In the genomic region with DNA sequence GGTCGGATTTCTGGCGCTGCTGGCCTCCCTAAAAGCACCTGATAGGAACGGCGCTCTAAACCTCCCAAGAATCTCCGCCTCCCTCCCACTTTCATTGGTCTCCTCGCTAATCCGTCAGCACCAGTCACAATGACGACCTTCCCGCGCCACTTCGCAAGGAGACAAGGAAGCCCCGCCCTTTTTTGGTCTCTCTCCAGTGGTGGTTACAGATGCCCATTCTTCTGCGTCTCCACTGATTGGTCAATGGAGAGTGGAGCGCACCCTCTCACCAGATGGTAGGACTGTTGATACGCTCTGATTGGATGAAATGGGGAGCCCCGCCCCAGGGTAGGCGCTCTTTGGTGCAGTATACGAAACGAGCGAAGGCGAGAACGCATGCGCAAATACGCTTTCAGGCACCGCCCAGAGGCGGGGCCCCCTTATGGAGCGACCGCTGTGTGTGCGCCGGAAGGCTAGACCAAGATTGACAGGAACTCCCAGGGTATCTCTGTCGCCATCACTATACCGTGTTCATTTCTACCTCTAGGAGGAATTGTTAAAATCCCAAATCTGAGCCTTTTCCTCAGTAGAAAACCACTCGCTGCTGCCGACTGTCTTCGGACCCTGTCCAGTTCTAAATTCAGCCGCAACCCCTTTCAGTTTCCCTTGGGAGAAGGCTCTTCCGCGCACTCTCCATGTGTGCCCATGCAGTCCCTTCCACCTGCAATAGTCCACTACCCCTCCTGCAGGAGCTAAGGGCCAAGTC, we compare ENCODE assay signal across 8 cellular contexts. TPM values are rescaled to one million over a fixed set of nuclear protein-coding genes. Genes with fewer than 3 reads are reported as not detected.
DNase-seq lines count a peak whose midpoint lies in the region; ATAC-seq and TF ChIP-seq lines count a peak whose summit lies in the region.

No MANE protein-coding gene starts in this region.

- peak overlapping the region; percentile 99 for H3K27ac ChIP-seq in angular gyrus (ENCODE audit: low read depth, low read length)

- peak overlapping the region; percentile 97 for H3K4me3 Mint-ChIP-seq in T-helper 17 cell
- H3K4me3 Mint-ChIP-seq in progenitor cell of endocrine pancreas (ENCODE audit: low read depth) = peak overlapping the region; percentile 92

- H3K9me3 ChIP-seq in T-helper 17 cell (ENCODE audit: control insufficient read depth, low read length, poor library complexity, severe bottlenecking) = no peaks in the 10 kb centered on the region

- H3K4me1 Mint-ChIP-seq in T-helper 17 cell = peaks cover 42% of the 10 kb centered on the region
- peaks cover 29% of the 10 kb centered on the region for H3K4me1 Mint-ChIP-seq in progenitor cell of endocrine pancreas (ENCODE audit: low read depth)

- peaks cover 5% of the 10 kb centered on the region for H3K36me3 Mint-ChIP-seq in T-helper 17 cell (ENCODE audit: low read depth)
- peaks cover 13% of the 10 kb centered on the region for H3K36me3 Mint-ChIP-seq in progenitor cell of endocrine pancreas (ENCODE audit: insufficient read depth)

- TF ChIP-seq CTCF in progenitor cell of endocrine pancreas (IDR thresholded peaks at IDR 0.05; ENCODE audit: unreplicated experiment) = no peak

- intact Hi-C loops in left ventricle myocardium superior (cut with micrococcal nuclease) = no loop called here

- H3K27ac Mint-ChIP-seq in T-helper 17 cell (peak overlapping the region; percentile 98), progenitor cell of endocrine pancreas (peak overlapping the region; percentile 99)

- no peaks in the 10 kb centered on the region for H3K27me3 Mint-ChIP-seq in T-helper 17 cell
- no peaks in the 10 kb centered on the region for H3K27me3 Mint-ChIP-seq in progenitor cell of endocrine pancreas

- DNase-seq in NCI-H1694 treated with DMSO at 0.1 percent for 48 hours (lab: John Stamatoyannopoulos, UW) = peak; percentile 100
- DNase-seq in T-helper 17 cell = peak; percentile 94 to 99 (median 95)
- DNase-seq in left ventricle myocardium superior = peak; percentile 99
- peak; percentile 96 for DNase-seq in progenitor cell of endocrine pancreas (ENCODE audit: low spot score, unreplicated experiment)
- peak; percentile 100 for DNase-seq in ureter (ENCODE audit: low spot score)

- H3K9me3 Mint-ChIP-seq in progenitor cell of endocrine pancreas (ENCODE audit: low read depth) = no peaks in the 10 kb centered on the region

- peak; percentile 63 for ATAC-seq in GM18499 (IDR thresholded peaks at IDR 0.05; ENCODE audit: insufficient read depth, unreplicated experiment)
- peak; percentile 69 for ATAC-seq in HG02938 (IDR thresholded peaks at IDR 0.05; ENCODE audit: unreplicated experiment)
- ATAC-seq in T-helper 17 cell = peak; percentile 79
- peak; percentile 84 for ATAC-seq in left ventricle myocardium superior

RNA-seq across cellular contexts. Expression of gene HNRNPL, which starts 0.6 kb away (rescaled TPM):
- 100 to 1,000 TPM; 477 to 480 TPM for total RNA-seq in T-helper 17 cell
- 171 TPM for total RNA-seq in left ventricle myocardium superior
- total RNA-seq in progenitor cell of endocrine pancreas = 444 and 461 TPM in 2 replicates
- total RNA-seq in ureter = 295 TPM

RNA-seq across cellular contexts. Expression of gene ECH1, which starts 18.8 kb away (rescaled TPM):
- total RNA-seq in T-helper 17 cell (10 to 100 TPM; 75.5 to 95.8 TPM), left ventricle myocardium superior (1,171 TPM), progenitor cell of endocrine pancreas (86.9 and 93.5 TPM in 2 replicates), ureter (175 TPM)

RNA-seq across cellular contexts. Expression of gene RINL, which starts 27.7 kb away (rescaled TPM):
- total RNA-seq in T-helper 17 cell = 10 to 100 TPM; 46.0 to 50.6 TPM
- 4.5 TPM for total RNA-seq in left ventricle myocardium superior
- 2.6 and 3.0 TPM in 2 replicates for total RNA-seq in progenitor cell of endocrine pancreas
- 14.1 TPM for total RNA-seq in ureter

RNA-seq across cellular contexts. Expression of gene LGALS4, which starts 37.7 kb away (rescaled TPM):
- total RNA-seq in T-helper 17 cell (1 to 10 TPM; 1.7 to 2.4 TPM), left ventricle myocardium superior (0.47 TPM), progenitor cell of endocrine pancreas (2.7 and 3.7 TPM in 2 replicates), ureter (9.2 TPM)

RNA-seq across cellular contexts. Expression of gene SIRT2, which starts 49.0 kb away (rescaled TPM):
- total RNA-seq in T-helper 17 cell (10 to 100 TPM; 68.7 to 68.9 TPM), left ventricle myocardium superior (94.4 TPM), progenitor cell of endocrine pancreas (33.4 and 38.0 TPM in 2 replicates), ureter (31.8 TPM)

Comparison
In these comparisons a context has a peak if more than half of its experiments do, and no peak if none do; other contexts are left out.
1. Peak in every context shown above with its lines: DNase-seq, ATAC-seq and H3K27ac ChIP-seq.